9 cellular contexts compared by ENCODE assay signal in genomic region chr3:54146383-54147239, GRCh38. TPM values are rescaled to one million over a fixed set of nuclear protein-coding genes. Genes with fewer than 3 reads are reported as not detected.
DNase-seq lines count a peak whose midpoint lies in the region; ATAC-seq and TF ChIP-seq lines count a peak whose summit lies in the region.
"Had no signal": no experiment of that assay in that cellular context is flagged by ENCODE, and none has a peak within 500 bp of the region (broad histone marks: within the 10 kb centered on the region; RNA-seq: fewer than 3 reads in every experiment).

No MANE protein-coding gene starts in this region.

- no peaks in the 10 kb centered on the region for H3K9me3 Mint-ChIP-seq in activated CD8-positive, alpha-beta T cell treated with anti-CD3 and anti-CD28 coated beads for 36 hours

- CTCF ChIA-PET in activated CD8-positive, alpha-beta T cell treated with anti-CD3 and anti-CD28 coated beads for 36 hours (lab: Charles Lee) = interaction anchor here (0.6 kb wide), 1 partner anchor 228 kb away, joined by 3 read pairs; no protein-coding TSS in a partner anchor

- H3K27me3 ChIP-seq in MG63 = no peaks in the 10 kb centered on the region
- H3K27me3 ChIP-seq in testis = no peaks in the 10 kb centered on the region

- TF ChIP-seq POLR2A in testis (IDR thresholded peaks at IDR 0.05) = no peak

- intact Hi-C loops in activated CD8-positive, alpha-beta T cell treated with anti-CD3 and anti-CD28 coated beads for 36 hours (cut with micrococcal nuclease) = no loop called here
- intact Hi-C loops in testis (cut with DNase I; ENCODE audit: low total_unique reads) = no loop called here

- no peaks in the 10 kb centered on the region for H3K4me1 Mint-ChIP-seq in activated CD8-positive, alpha-beta T cell treated with anti-CD3 and anti-CD28 coated beads for 36 hours (ENCODE audit: low read depth)

- H3K36me3 Mint-ChIP-seq in activated CD8-positive, alpha-beta T cell treated with anti-CD3 and anti-CD28 coated beads for 36 hours (ENCODE audit: low read depth) = no peaks in the 10 kb centered on the region

- TF ChIP-seq CTCF in GM12864 (IDR thresholded peaks at IDR 0.05; ENCODE audit: low read depth, low read length, missing control alignments) (peak; percentile 69), testis (IDR thresholded peaks at IDR 0.05) (peak; percentile 35 to 69 (median 64))
- TF ChIP-seq CTCF in activated CD8-positive, alpha-beta T cell treated with anti-CD3 and anti-CD28 coated beads for 36 hours (IDR thresholded peaks at IDR 0.05) = no peak

- H3K4me1 ChIP-seq in testis = peaks cover 21% of the 10 kb centered on the region

- POLR2A ChIA-PET in activated CD8-positive, alpha-beta T cell treated with anti-CD3 and anti-CD28 coated beads for 36 hours (lab: Charles Lee) = no interaction called here

- WGBS in testis, 2 donors = 28 to 59% methylated on average over 14 to 15 of the region's 15 CpGs

- no peaks in the 10 kb centered on the region for H3K9me3 ChIP-seq in MG63
- H3K9me3 ChIP-seq in testis = no peaks in the 10 kb centered on the region

- no peak overlapping the region for H3K27ac Mint-ChIP-seq in activated CD8-positive, alpha-beta T cell treated with anti-CD3 and anti-CD28 coated beads for 36 hours

- peak overlapping the region in 1 of 2 donors; percentile 2 for H3K27ac ChIP-seq in testis
- H3K27ac ChIP-seq: KMS-11 had no signal

- H3K36me3 ChIP-seq in MG63 (no peaks in the 10 kb centered on the region), testis (ENCODE audit: low read depth, missing control alignments) (no peaks in the 10 kb centered on the region)

- H3K4me3 ChIP-seq in GM12864 (ENCODE audit: low read depth, low read length) = no peak overlapping the region
- no peak overlapping the region for H3K4me3 ChIP-seq in MG63
- H3K4me3 ChIP-seq in testis = no peak overlapping the region

- peaks cover 11% of the 10 kb centered on the region for H3K27me3 Mint-ChIP-seq in activated CD8-positive, alpha-beta T cell treated with anti-CD3 and anti-CD28 coated beads for 36 hours

- no peak for DNase-seq in GM12864 (ENCODE audit: low read depth)
- DNase-seq in MG63 = peak; percentile 55
- peak; percentile 14 for DNase-seq in activated CD8-positive, alpha-beta T cell treated with anti-CD3 and anti-CD28 coated beads for 36 hours
- DNase-seq in hypothalamus (lab: John Stamatoyannopoulos, UW) = peak in 39 of 51 donors; percentile 5 to 77 (median 38)
- DNase-seq in testis = peak; percentile 90
- no peak for DNase-seq in HCEC 1CT
- no peak for DNase-seq in T-helper 9 cell

- no peak overlapping the region for H3K4me3 Mint-ChIP-seq in activated CD8-positive, alpha-beta T cell treated with anti-CD3 and anti-CD28 coated beads for 36 hours

- ATAC-seq in activated CD8-positive, alpha-beta T cell treated with anti-CD3 and anti-CD28 coated beads for 36 hours = no peak
- no peak for ATAC-seq in GM18519 (IDR thresholded peaks at IDR 0.05; ENCODE audit: low FRiP score, unreplicated experiment)

RNA-seq across cellular contexts. Expression of gene CACNA2D3, which starts 24.3 kb away (rescaled TPM):
- total RNA-seq in MG63 (2014; rRNA removed; shearing (Covaris generic); ENCODE audit: low replicate concordance) = 1.2 and 2.0 TPM in 2 replicates
- total RNA-seq in activated CD8-positive, alpha-beta T cell treated with anti-CD3 and anti-CD28 coated beads for 36 hours = not detected
- 10 to 100 TPM; 11.2 to 16.5 TPM for total RNA-seq in testis
- 10.1 TPM for polyA plus RNA-seq in testis (ENCODE audit: insufficient read depth, low read depth, low replicate concordance)

Comparison
In these comparisons a context has a peak if more than half of its experiments do, and no peak if none do; other contexts are left out.
1. DNase-seq: peak in MG63 (single experiment), activated CD8-positive, alpha-beta T cell treated with anti-CD3 and anti-CD28 coated beads for 36 hours (single experiment), hypothalamus (39 of 51) and testis (single experiment); none in GM12864 (single experiment), HCEC 1CT (single experiment) and T-helper 9 cell (single experiment).